In the genomic region with DNA sequence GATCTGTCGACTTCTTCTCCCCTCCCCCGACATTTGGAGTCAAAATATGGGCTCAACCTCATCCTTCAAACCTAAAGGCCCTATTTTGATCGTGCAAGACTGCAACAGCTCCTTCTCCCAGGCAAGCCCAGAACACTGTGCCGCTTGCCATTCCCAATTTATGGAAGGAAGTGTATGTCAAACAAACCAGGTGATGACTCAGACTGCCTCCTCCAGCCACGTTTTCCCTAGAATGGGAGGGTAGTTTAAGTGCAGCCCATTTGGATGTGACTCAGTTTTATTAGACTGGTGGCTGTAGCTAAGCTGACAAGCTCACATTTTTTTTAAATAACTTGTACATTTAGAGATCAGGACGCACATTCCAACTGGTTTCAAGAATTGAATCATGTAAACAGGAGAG, we compare ENCODE assay signal across 8 cellular contexts.
DNase-seq lines count a peak whose midpoint lies in the region; ATAC-seq and TF ChIP-seq lines count a peak whose summit lies in the region.

No MANE protein-coding gene starts in this region.

- H3K18ac ChIP-seq in H9 (ENCODE audit: insufficient read length, low read depth, low read length) = no peak overlapping the region

- no peak overlapping the region for H2BK12ac ChIP-seq in H9 (ENCODE audit: insufficient read length, low read depth, low read length)

- H3K23me2 ChIP-seq in H9 (ENCODE audit: insufficient read length, low read depth, low read length, poor library complexity, severe bottlenecking) = no peaks in the 10 kb centered on the region

- peak overlapping the region; percentile 84 for H3K9ac ChIP-seq in Loucy (ENCODE audit: low read depth, low read length, poor library complexity, severe bottlenecking)
- no peak overlapping the region for H3K9ac ChIP-seq in H9 (ENCODE audit: extremely low read depth, insufficient read length, low read length)

- H3K36me3 ChIP-seq in Loucy (ENCODE audit: insufficient read depth, low read length) = no peaks in the 10 kb centered on the region

- H3K23ac ChIP-seq in H9 (ENCODE audit: insufficient read length, low read depth, low read length) = no peak overlapping the region

- no peak overlapping the region for H2AK5ac ChIP-seq in H9 (ENCODE audit: insufficient read length, low read length)

- H4K20me1 ChIP-seq in Loucy (ENCODE audit: insufficient read depth, low read length, poor library complexity, severe bottlenecking) = peaks cover 15% of the 10 kb centered on the region
- H4K20me1 ChIP-seq in H9 (ENCODE audit: control insufficient read depth, insufficient read depth, insufficient read length) = no peaks in the 10 kb centered on the region

- H3K4me3 Mint-ChIP-seq in chondrocyte (ENCODE audit: unreplicated experiment) (peak overlapping the region; percentile 77), naive B cell (peak overlapping the region; percentile 75 to 94 (median 90)), H9 (no peak overlapping the region; a peak in 1 of 5 replicates)

- H2BK120ac ChIP-seq in H9 (ENCODE audit: low read depth, low read length, poor library complexity, severe bottlenecking) = no peak overlapping the region

- H3K4me2 ChIP-seq in Loucy (ENCODE audit: low read depth, low read length, poor library complexity, severe bottlenecking) (peak overlapping the region; percentile 92), H9 (ENCODE audit: insufficient read depth, insufficient read length, low read length) (no peak overlapping the region)

- no peak overlapping the region for H2BK15ac ChIP-seq in H9 (ENCODE audit: low read depth, low read length)

- no CpG with 5 or more reads among the region's 6 CpGs for WGBS in H9 (ENCODE audit: extremely low coverage, insufficient read length, low lambda C conversion rate)

- H4K5ac ChIP-seq in H9 (ENCODE audit: insufficient read length, low read depth, low read length) = no peak overlapping the region

- H3K27me3 Mint-ChIP-seq in chondrocyte (ENCODE audit: low read depth) (no peaks in the 10 kb centered on the region), naive B cell (no peaks in the 10 kb centered on the region), H9 (ENCODE audit: low read depth) (no peaks in the 10 kb centered on the region)

- H3K4me1 Mint-ChIP-seq in chondrocyte (ENCODE audit: low read depth) = peaks cover 80% of the 10 kb centered on the region
- peaks cover 22 to 29% (median 27%) of the 10 kb centered on the region in 3 donors for H3K4me1 Mint-ChIP-seq in naive B cell
- H3K4me1 Mint-ChIP-seq in H9 = peaks cover 48 to 58% of the 10 kb centered on the region in 2 experiments

- H3K4ac ChIP-seq in H9 (ENCODE audit: low read depth, low read length) = no peak overlapping the region

- no peak overlapping the region for H2BK5ac ChIP-seq in H9 (ENCODE audit: insufficient read length, low read length)

- no peak overlapping the region for H3K56ac ChIP-seq in H9 (ENCODE audit: insufficient read length, low read depth, low read length)

- TF ChIP-seq CTCF in Loucy (conservative IDR thresholded peaks at IDR 0.05; ENCODE audit: low read length) (no peak), chondrocyte (IDR thresholded peaks at IDR 0.05) (no peak), H9 (conservative IDR thresholded peaks at IDR 0.05) (no peak)

- H3K27me3 ChIP-seq in Loucy (ENCODE audit: insufficient read depth, low read length, poor library complexity, severe bottlenecking) (no peaks in the 10 kb centered on the region), H9 (ENCODE audit: insufficient read depth, low read length) (no peaks in the 10 kb centered on the region)

- peaks cover 4% of the 10 kb centered on the region for H3K79me1 ChIP-seq in H9 (ENCODE audit: insufficient read depth, low read depth, low read length, poor library complexity, severe bottlenecking)

- DNase-seq in CD1c-positive myeloid dendritic cell (ENCODE audit: extremely low spot score) (peak; percentile 61), chondrocyte (ENCODE audit: low spot score) (no peak), naive B cell (no peak), H9 (no peak), NCI-H2107 treated with DMSO at 0.1 percent for 48 hours (lab: John Stamatoyannopoulos, UW; ENCODE audit: unreplicated experiment) (no peak)

- H3F3A ChIP-seq in Loucy (ENCODE audit: low read depth) = 0 out of 2 replicates have a peak, but pooled peaks cover 2% of the 10 kb centered on the region

- no peak overlapping the region for H2BK20ac ChIP-seq in H9 (ENCODE audit: low read depth, low read length, poor library complexity, severe bottlenecking)

- H4K8ac ChIP-seq in H9 (replicated peaks; ENCODE audit: insufficient read length, low read depth, low read length) = no peak overlapping the region

- H3K9me2 ChIP-seq in Loucy (replicated peaks; ENCODE audit: low read depth, low read length) = no peaks in the 10 kb centered on the region

- H3K36me3 Mint-ChIP-seq in chondrocyte (ENCODE audit: low read depth) = no peaks in the 10 kb centered on the region
- peaks cover 0 to 6% of the 10 kb centered on the region in 2 donors for H3K36me3 Mint-ChIP-seq in naive B cell
- H3K36me3 Mint-ChIP-seq in H9 (ENCODE audit: insufficient read depth in 1 of 3, low read depth in 3 of 3) = peaks cover 9 to 48% (median 27%) of the 10 kb centered on the region in 3 experiments; a peak in 6 of 7 replicates

- H3K27ac Mint-ChIP-seq in chondrocyte (ENCODE audit: unreplicated experiment) (peak overlapping the region; percentile 89), naive B cell (peak overlapping the region; percentile 88 to 95 (median 94)), H9 (peak overlapping the region in 1 of 3 experiments; percentile 29; a peak in 2 of 7 replicates)

- no peak overlapping the region for H4K91ac ChIP-seq in H9 (ENCODE audit: insufficient read length, low read depth, low read length)

- ATAC-seq in naive B cell (ENCODE audit: low read depth in 2 of 2) (no peak), GM21529 (IDR thresholded peaks at IDR 0.05; ENCODE audit: unreplicated experiment) (no peak), HG02759 (IDR thresholded peaks at IDR 0.05; ENCODE audit: unreplicated experiment) (no peak)

- no peak overlapping the region for H3K27ac ChIP-seq in H9 (ENCODE audit: insufficient read length, low read depth, low read length)

- H3K4me1 ChIP-seq in Loucy (ENCODE audit: insufficient read depth, low read length, poor library complexity, severe bottlenecking) (peaks cover 43% of the 10 kb centered on the region), H9 (ENCODE audit: insufficient read depth, low read length) (peaks cover 4% of the 10 kb centered on the region; the same call in 1 of the 2 replicates)

- H3K9me3 ChIP-seq in Loucy (ENCODE audit: insufficient read depth, low read depth, low read length) (no peaks in the 10 kb centered on the region), H9 (ENCODE audit: control insufficient read depth, low read depth, low read length) (no peaks in the 10 kb centered on the region)

- peaks cover 67% of the 10 kb centered on the region for H3K79me2 ChIP-seq in Loucy (ENCODE audit: insufficient read depth, low read length)
- peaks cover 30% of the 10 kb centered on the region; the same call in 1 of the 2 replicates for H3K79me2 ChIP-seq in H9 (ENCODE audit: insufficient read depth, low read length)

- peak overlapping the region; percentile 86 for H3K4me3 ChIP-seq in Loucy (ENCODE audit: low read length, poor library complexity, severe bottlenecking)

- H3K9me3 Mint-ChIP-seq in chondrocyte (ENCODE audit: low read depth) (no peaks in the 10 kb centered on the region), naive B cell (no peaks in the 10 kb centered on the region), H9 (peaks cover 46 to 59% of the 10 kb centered on the region in 2 experiments)

- H2AFZ ChIP-seq in Loucy (ENCODE audit: low read length) (peak overlapping the region; percentile 48; the same call in 1 of the 2 replicates), H9 (ENCODE audit: low read length) (no peak overlapping the region)

- H3T11ph ChIP-seq in H9 (ENCODE audit: low read length) = no peak overlapping the region

- H3K14ac ChIP-seq in H9 (ENCODE audit: insufficient read depth, low read length) = no peak overlapping the region

Comparison
In these comparisons a context has a peak if more than half of its experiments do, and no peak if none do; other contexts are left out.
1. H3K4me3 Mint-ChIP-seq: peak in chondrocyte (single experiment) and naive B cell (8 of 8); none in H9 (0 of 2).